1 cellular context compared by ENCODE assay signal in the genomic region with DNA sequence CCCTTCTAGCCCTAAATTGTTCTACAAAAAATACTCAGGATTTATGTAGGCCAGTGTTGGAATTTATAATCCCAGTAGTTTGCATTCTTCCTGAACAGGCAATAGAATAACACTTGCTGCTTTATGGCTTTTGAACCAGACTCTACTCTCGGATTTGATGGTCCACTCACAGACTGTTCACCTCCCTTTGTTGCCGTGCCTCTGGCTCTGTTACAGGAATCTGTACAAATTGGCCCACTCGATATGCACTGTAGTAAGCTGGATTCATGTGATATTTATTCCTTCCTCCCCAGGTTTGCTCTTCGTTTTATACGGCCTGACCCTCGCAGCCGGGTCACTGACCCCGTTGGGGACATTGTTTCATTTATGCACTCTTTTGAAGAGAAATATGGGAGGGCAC.
TF ChIP-seq lines count a peak whose summit lies in the region.

No MANE protein-coding gene starts in this region.

TF ChIP-seq in HepG2, 621 proteins besides CTCF, POLR2A, EP300 and RAD21:
- TF ChIP-seq MED13 (CRISPR knock-in tag; IDR thresholded peaks at IDR 0.05) (no peak), FOXA3 (CRISPR knock-in tag; IDR thresholded peaks at IDR 0.05) (no peak), NRL (CRISPR knock-in tag; IDR thresholded peaks at IDR 0.05; ENCODE audit: borderline replicate concordance) (no peak), ZNF816 (CRISPR knock-in tag; IDR thresholded peaks at IDR 0.05; ENCODE audit: borderline replicate concordance) (no peak), ATRX (CRISPR knock-in tag; IDR thresholded peaks at IDR 0.05; ENCODE audit: borderline replicate concordance) (no peak)
- TF ChIP-seq, protein P1, sequence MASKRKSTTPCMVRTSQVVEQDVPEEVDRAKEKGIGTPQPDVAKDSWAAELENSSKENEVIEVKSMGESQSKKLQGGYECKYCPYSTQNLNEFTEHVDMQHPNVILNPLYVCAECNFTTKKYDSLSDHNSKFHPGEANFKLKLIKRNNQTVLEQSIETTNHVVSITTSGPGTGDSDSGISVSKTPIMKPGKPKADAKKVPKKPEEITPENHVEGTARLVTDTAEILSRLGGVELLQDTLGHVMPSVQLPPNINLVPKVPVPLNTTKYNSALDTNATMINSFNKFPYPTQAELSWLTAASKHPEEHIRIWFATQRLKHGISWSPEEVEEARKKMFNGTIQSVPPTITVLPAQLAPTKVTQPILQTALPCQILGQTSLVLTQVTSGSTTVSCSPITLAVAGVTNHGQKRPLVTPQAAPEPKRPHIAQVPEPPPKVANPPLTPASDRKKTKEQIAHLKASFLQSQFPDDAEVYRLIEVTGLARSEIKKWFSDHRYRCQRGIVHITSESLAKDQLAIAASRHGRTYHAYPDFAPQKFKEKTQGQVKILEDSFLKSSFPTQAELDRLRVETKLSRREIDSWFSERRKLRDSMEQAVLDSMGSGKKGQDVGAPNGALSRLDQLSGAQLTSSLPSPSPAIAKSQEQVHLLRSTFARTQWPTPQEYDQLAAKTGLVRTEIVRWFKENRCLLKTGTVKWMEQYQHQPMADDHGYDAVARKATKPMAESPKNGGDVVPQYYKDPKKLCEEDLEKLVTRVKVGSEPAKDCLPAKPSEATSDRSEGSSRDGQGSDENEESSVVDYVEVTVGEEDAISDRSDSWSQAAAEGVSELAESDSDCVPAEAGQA (IDR thresholded peaks at IDR 0.05; ENCODE audit: low read depth) = no peak
- TF ChIP-seq, protein P1 (CRISPR knock-in tag; IDR thresholded peaks at IDR 0.05; ENCODE audit: borderline replicate concordance) = no peak
